17 cellular contexts compared by ENCODE assay signal in the genomic region with DNA sequence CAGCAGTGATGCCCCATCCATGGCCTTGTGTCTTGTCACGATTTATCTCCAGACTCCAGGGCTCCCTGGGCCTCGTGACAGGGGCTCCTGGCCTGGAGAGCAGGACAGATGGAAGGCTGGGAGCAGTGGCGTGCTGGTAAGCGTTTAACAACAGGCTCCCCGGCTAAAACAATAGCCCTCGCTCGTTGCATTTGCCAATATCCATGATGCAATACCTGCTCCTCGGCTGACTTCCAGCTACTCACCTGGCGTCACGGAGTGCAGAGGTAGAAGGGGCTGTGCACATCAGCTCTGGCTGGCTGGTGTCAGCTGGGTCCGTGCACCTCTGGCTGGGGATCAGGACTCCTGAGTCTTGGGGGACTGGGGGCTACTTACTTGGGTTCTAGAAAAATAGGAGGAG. TPM values are rescaled to one million over a fixed set of nuclear protein-coding genes. Genes with fewer than 3 reads are reported as not detected.
DNase-seq lines count a peak whose midpoint lies in the region; FAIRE-seq and TF ChIP-seq lines count a peak whose summit lies in the region.
"Had no signal": no experiment of that assay in that cellular context is flagged by ENCODE, and none has a peak within 500 bp of the region (broad histone marks: within the 10 kb centered on the region; RNA-seq: fewer than 3 reads in every experiment).

No MANE protein-coding gene starts in this region.

- CTCF ChIA-PET in H1 (lab: Charles Lee; ENCODE audit: partially characterized antibody) = interaction anchor here (0.6 to 23.8 kb wide), 13 partner anchors 6 to 94 kb away, joined by 3 to 639 read pairs (median 6); a partner anchor contains a TSS

- H4K20me1 ChIP-seq in GM23248 (ENCODE audit: insufficient read depth) (no peaks in the 10 kb centered on the region), H1 (replicated peaks in 1 of 2; ENCODE audit: control insufficient read depth in 1 of 2, insufficient read depth in 2 of 2, low read length in 2 of 2) (peaks cover 2 to 12% of the 10 kb centered on the region in 2 experiments), Karpas-422 (ENCODE audit: insufficient read depth, low read depth, low read length) (no peaks in the 10 kb centered on the region)

- POLR2A ChIA-PET in H1 (lab: Charles Lee; ENCODE audit: partially characterized antibody) = interaction anchor here (0.6 to 34.8 kb wide), 15 partner anchors 8 to 1471 kb away, joined by 3 to 1808 read pairs (median 5); a partner anchor contains a TSS

- DNase-seq in GM23248 (peak; percentile 10), NCI-H2029 treated with DMSO at 0.1 percent for 48 hours (lab: John Stamatoyannopoulos, UW) (peak; percentile 10), H1 (ENCODE audit: low read depth in 1 of 2, low spot score in 2 of 2) (peak in 1 of 2 experiments; percentile 63), mucosa of gallbladder (ENCODE audit: low spot score) (peak; percentile 80), Karpas-422 (no peak), HFFc6 (no peak), germinal center (ENCODE audit: low spot score) (no peak)
- DNase-seq: activated CD4-positive, alpha-beta T cell treated with anti-CD3 and anti-CD28 coated beads for 48 hours; effector CD4-positive, alpha-beta T cell; NCI-H1048 had no signal

- H3K23me2 ChIP-seq in H1 (ENCODE audit: low read depth, low read length) = peaks cover 3% of the 10 kb centered on the region; the same call in 1 of the 2 replicates

- H3K27ac ChIP-seq in GM23248 (no peak overlapping the region), H1 (ENCODE audit: low read depth, low read length) (no peak overlapping the region; the same call in 1 of the 2 replicates), Karpas-422 (ENCODE audit: low read length) (no peak overlapping the region)
- H3K27ac ChIP-seq: BLaER1 treated with 17β-estradiol and CSF1 and Interleukin-3, amounts not matched to agents 10 nM and 100 nM had no signal

- H3K36me3 ChIP-seq in GM23248 (ENCODE audit: low read depth) = no peaks in the 10 kb centered on the region
- no peaks in the 10 kb centered on the region for H3K36me3 ChIP-seq in H1 (ENCODE audit: control insufficient read depth in 2 of 4, insufficient read depth in 4 of 4, low read length in 3 of 4)
- H3K36me3 ChIP-seq in Karpas-422 (ENCODE audit: insufficient read depth, low read length) = no peaks in the 10 kb centered on the region
- H3K36me3 ChIP-seq: BLaER1 treated with 17β-estradiol and CSF1 and Interleukin-3, amounts not matched to agents 10 nM and 100 nM had no signal

- no peaks in the 10 kb centered on the region for H3K9me3 Mint-ChIP-seq in HFFc6
- H3K9me3 Mint-ChIP-seq: T-helper 1 cell treated with Interleukin-12 subunit alpha and Interleukin-12 subunit beta and Interleukin-4 antibody, amounts not matched to agents 30 μg/mL and 1 μg/mL, for 36 hours had no signal

- 0 out of 2 replicates have a peak, but pooled peaks cover 2% of the 10 kb centered on the region for H3K79me1 ChIP-seq in H1 (ENCODE audit: low read depth, low read length)

- 0 out of 2 replicates have a peak overlapping the region, but pooled peaks have one; percentile 24 for H2AK5ac ChIP-seq in H1 (ENCODE audit: low read depth, low read length)

- H3K9me2 ChIP-seq in GM23248 (ENCODE audit: insufficient read depth) (no peaks in the 10 kb centered on the region), Karpas-422 (replicated peaks; ENCODE audit: insufficient read depth, low read length) (no peaks in the 10 kb centered on the region)

- no peak overlapping the region for H2BK120ac ChIP-seq in H1 (replicated peaks; ENCODE audit: low read depth, low read length)

- no peak overlapping the region for H2AFZ ChIP-seq in GM23248
- no peak overlapping the region for H2AFZ ChIP-seq in H1 (ENCODE audit: low read length)
- no peak overlapping the region for H2AFZ ChIP-seq in Karpas-422 (ENCODE audit: low read length)

- peak overlapping the region; percentile 71; the same call in 1 of the 2 replicates for H3K18ac ChIP-seq in H1 (ENCODE audit: extremely low read depth, low read length)

- no peak overlapping the region for H3K14ac ChIP-seq in H1 (ENCODE audit: insufficient read length)

- H2BK12ac ChIP-seq in H1 (ENCODE audit: low read depth, low read length) = 0 out of 2 replicates have a peak overlapping the region, but pooled peaks have one; percentile 32

- H3K4me2 ChIP-seq in GM23248 (ENCODE audit: unreplicated experiment) (no peak overlapping the region), H1 (ENCODE audit: insufficient read depth in 1 of 2, low read depth in 2 of 2, low read length in 2 of 2) (peak overlapping the region; percentile 18 to 25; a peak in 1 of 4 replicates), Karpas-422 (ENCODE audit: low read depth, low read length, poor library complexity, severe bottlenecking) (no peak overlapping the region)
- H3K4me2 ChIP-seq: BLaER1 treated with 17β-estradiol and CSF1 and Interleukin-3, amounts not matched to agents 10 nM and 100 nM had no signal

- H3K4ac ChIP-seq in H1 (replicated peaks; ENCODE audit: insufficient read length, low read depth, low read length) = no peak overlapping the region

- H4K5ac ChIP-seq in H1 (ENCODE audit: insufficient read length, low read depth, low read length) = peak overlapping the region; percentile 51

- FAIRE-seq in H1 (lab: Jason Lieb, UNC) = peak; percentile 70
- FAIRE-seq: G401.6, GM18507 had no signal

- no peak for TF ChIP-seq CTCF in H1 (IDR thresholded peaks at IDR 0.05; ENCODE audit: control extremely low read depth in 1 of 3, insufficient read depth in 1 of 3, low read depth in 1 of 3, low read length in 3 of 3)
- no peak for TF ChIP-seq CTCF in HFFc6 (IDR thresholded peaks at IDR 0.05)

- no peaks in the 10 kb centered on the region for H3F3A ChIP-seq in GM23248 (ENCODE audit: insufficient read depth)

- 22 to 27% methylated on average over 11 of the region's 11 CpGs for WGBS in GM23248 (ENCODE audit: low coverage in 1 of 2, low lambda C conversion rate in 2 of 2, missing lambda C conversion rate in 2 of 2), 2 experiments
- WGBS in H1 (ENCODE audit: extremely low coverage in 1 of 2, insufficient coverage in 1 of 2, insufficient read length in 1 of 2, insufficient replicate concordance in 2 of 2, low coverage in 1 of 2, low lambda C conversion rate in 2 of 2, missing lambda C conversion rate in 1 of 2), 2 experiments = 40% methylated on average over 11 of the region's 11 CpGs; no CpG with 5 or more reads in 1 of the 2 experiments

- H4K91ac ChIP-seq in H1 (replicated peaks; ENCODE audit: insufficient read length, low read length) = peak overlapping the region; percentile 1

- H3K56ac ChIP-seq in H1 (replicated peaks; ENCODE audit: insufficient read length, low read depth, low read length) = no peak overlapping the region

- H4K8ac ChIP-seq in H1 (ENCODE audit: extremely low read depth, insufficient read depth, low read length) = peak overlapping the region; percentile 81; the same call in 1 of the 2 replicates

- no peak overlapping the region for H3K4me3 Mint-ChIP-seq in HFFc6
- H3K4me3 Mint-ChIP-seq: T-helper 1 cell treated with Interleukin-12 subunit alpha and Interleukin-12 subunit beta and Interleukin-4 antibody, amounts not matched to agents 30 μg/mL and 1 μg/mL, for 36 hours had no signal

- H3K79me2 ChIP-seq in GM23248 (ENCODE audit: insufficient read depth) = no peaks in the 10 kb centered on the region
- no peaks in the 10 kb centered on the region for H3K79me2 ChIP-seq in H1 (ENCODE audit: control insufficient read depth in 1 of 2, insufficient read depth in 2 of 2, low read length in 2 of 2)
- no peaks in the 10 kb centered on the region for H3K79me2 ChIP-seq in Karpas-422 (ENCODE audit: low read length)

- peaks cover 53% of the 10 kb centered on the region for H3K27me3 Mint-ChIP-seq in HFFc6 (ENCODE audit: insufficient read depth)

- H3K9me3 ChIP-seq in GM23248 (ENCODE audit: low read depth) (no peaks in the 10 kb centered on the region), H1 (ENCODE audit: insufficient read depth in 2 of 2, low read depth in 1 of 2, low read length in 1 of 2) (no peaks in the 10 kb centered on the region), Karpas-422 (ENCODE audit: low read length) (no peaks in the 10 kb centered on the region)
- H3K9me3 ChIP-seq: BLaER1 treated with 17β-estradiol and CSF1 and Interleukin-3, amounts not matched to agents 10 nM and 100 nM had no signal

- H3K23ac ChIP-seq in H1 (ENCODE audit: insufficient read length) = no peak overlapping the region

- no peaks in the 10 kb centered on the region for H3K36me3 Mint-ChIP-seq in HFFc6 (ENCODE audit: low read depth)

- TF ChIP-seq EP300 in H1 (IDR thresholded peaks at IDR 0.05; ENCODE audit: borderline replicate concordance in 1 of 2, low read depth in 2 of 2, low read length in 2 of 2) = no peak

- peaks cover 40% of the 10 kb centered on the region for H3K27me3 ChIP-seq in GM23248 (replicated peaks; ENCODE audit: insufficient read depth)
- H3K27me3 ChIP-seq in H1 (replicated peaks in 1 of 4; ENCODE audit: control insufficient read depth in 3 of 4, extremely low read depth in 1 of 4, insufficient read depth in 3 of 4, low read length in 3 of 4) = peaks cover 0 to 11% (median 3%) of the 10 kb centered on the region in 4 experiments; a peak in 1 of 7 replicates
- H3K27me3 ChIP-seq in Karpas-422 (ENCODE audit: low read length) = no peaks in the 10 kb centered on the region

- H3K4me1 ChIP-seq in GM23248 (ENCODE audit: insufficient read depth) = no peaks in the 10 kb centered on the region
- peaks cover 3 to 19% (median 12%) of the 10 kb centered on the region in 4 experiments for H3K4me1 ChIP-seq in H1 (replicated peaks in 1 of 4; ENCODE audit: control insufficient read depth in 3 of 4, insufficient read depth in 4 of 4, low read length in 3 of 4)
- H3K4me1 ChIP-seq in Karpas-422 (ENCODE audit: low read length) = no peaks in the 10 kb centered on the region

- H3K4me1 Mint-ChIP-seq in HFFc6 (ENCODE audit: low read depth) = no peaks in the 10 kb centered on the region

- no peak overlapping the region for H3K9ac ChIP-seq in GM23248
- H3K9ac ChIP-seq in H1 (replicated peaks in 1 of 4; ENCODE audit: extremely low read depth in 1 of 4, low read depth in 3 of 4, low read length in 3 of 4) = no peak overlapping the region
- H3K9ac ChIP-seq in Karpas-422 (ENCODE audit: low read length) = no peak overlapping the region
- H3K9ac ChIP-seq: BLaER1 treated with 17β-estradiol and CSF1 and Interleukin-3, amounts not matched to agents 10 nM and 100 nM had no signal

- no peak overlapping the region for H3K27ac Mint-ChIP-seq in HFFc6
- H3K27ac Mint-ChIP-seq: T-helper 1 cell treated with Interleukin-12 subunit alpha and Interleukin-12 subunit beta and Interleukin-4 antibody, amounts not matched to agents 30 μg/mL and 1 μg/mL, for 36 hours had no signal

- H3K4me3 ChIP-seq in GM23248 (no peak overlapping the region), H1 (ENCODE audit: extremely low read depth in 1 of 4, insufficient read depth in 2 of 4, low read depth in 3 of 4, low read length in 4 of 4) (no peak overlapping the region; a peak in 1 of 8 replicates), Karpas-422 (ENCODE audit: low read length) (no peak overlapping the region)
- H3K4me3 ChIP-seq: BLaER1 treated with 17β-estradiol and CSF1 and Interleukin-3, amounts not matched to agents 10 nM and 100 nM had no signal

- H2BK5ac ChIP-seq in H1 (ENCODE audit: low read depth, low read length) = no peak overlapping the region; the same call in 1 of the 2 replicates

- in situ Hi-C loops in GM23248 (cut with MboI) = no loop called here

- no peak overlapping the region; the same call in 1 of the 2 replicates for H2BK20ac ChIP-seq in H1 (ENCODE audit: low read length)

- no peak for TF ChIP-seq RAD21 in H1 (IDR thresholded peaks at IDR 0.05 in 1 of 2, conservative IDR thresholded peaks at IDR 0.05 in 1 of 2; ENCODE audit: low read depth in 2 of 2, low read length in 2 of 2)

- TF ChIP-seq POLR2A in H1 (IDR thresholded peaks at IDR 0.05; ENCODE audit: control extremely low read depth in 1 of 2, low read depth in 2 of 2, low read length in 2 of 2) = no peak

- H2BK15ac ChIP-seq in H1 (ENCODE audit: low read length) = peak overlapping the region; percentile 46; the same call in 1 of the 2 replicates

RNA-seq across cellular contexts. Expression of a gene that starts 1.5 kb away (rescaled TPM):
- total RNA-seq in GM23248 (2014; rRNA removed; shearing (Covaris generic)) = 0.11 TPM in 1 of 2 replicates, not detected in the other
- 0.30 and 0.63 TPM in 2 replicates for polyA plus RNA-seq in GM23248 (2016; fragmentation: Nextera tagmentation; extraction: Ambion mirVana)
- total RNA-seq in H1 (2021; fragmentation: NEBNext Ultra II Directional; extraction: Animal tissue kit (Norgen Biotek cat#: 25700)) = 14.3 and 15.9 TPM in 2 replicates
- 7.3 and 14.2 TPM in 2 replicates for polyA plus RNA-seq in H1 (2011; rRNA removed)
- 18.0 TPM for polyA plus RNA-seq in H1 (2011; cell fraction: cytosol; rRNA removed)
- 32.3 TPM for polyA plus RNA-seq in H1 (2011; cell fraction: nucleus; rRNA removed)
- polyA plus RNA-seq in H1 (2012, experiment 1 of 2) = 9.8 to 15.5 TPM (median 13.9 TPM) in 4 replicates
- polyA plus RNA-seq in H1 (2012, experiment 2 of 2) = 5.9 TPM
- 10.2 TPM for polyA plus RNA-seq in H1 (2013, experiment 1 of 2)
- polyA plus RNA-seq in H1 (2013, experiment 2 of 2) = 9.1 TPM
- polyA minus RNA-seq in H1 (2011; rRNA and poly(A)+ RNA removed) = 2.5 and 4.1 TPM in 2 replicates
- polyA minus RNA-seq in H1 (2011; cell fraction: cytosol; rRNA and poly(A)+ RNA removed) = 4.6 TPM
- polyA minus RNA-seq in H1 (2011; cell fraction: nucleus; rRNA and poly(A)+ RNA removed) = 8.3 TPM
- 86.1 TPM for total RNA-seq in mucosa of gallbladder
- not detected in 2 replicates for total RNA-seq in Karpas-422 (2014; rRNA removed; shearing (Covaris generic); ENCODE audit: low replicate concordance)
- not detected for total RNA-seq in HFFc6 (2021; fragmentation: NEBNext Ultra II Directional; extraction: Animal tissue kit (Norgen Biotek cat#: 25700))
- total RNA-seq: HT1080, skeletal muscle tissue had no signal

RNA-seq across cellular contexts. Expression of a gene that starts 8.1 kb away (rescaled TPM):
- total RNA-seq in GM23248 (2014; rRNA removed; shearing (Covaris generic)) = not detected in 2 replicates
- polyA plus RNA-seq in GM23248 (2016; fragmentation: Nextera tagmentation; extraction: Ambion mirVana) (0.16 and 0.23 TPM in 2 replicates), H1 (2011; rRNA removed) (7.7 and 14.8 TPM in 2 replicates)
- 23.9 and 26.7 TPM in 2 replicates for total RNA-seq in H1 (2021; fragmentation: NEBNext Ultra II Directional; extraction: Animal tissue kit (Norgen Biotek cat#: 25700))
- 6.4 TPM for polyA plus RNA-seq in H1 (2011; cell fraction: cytosol; rRNA removed)
- polyA plus RNA-seq in H1 (2011; cell fraction: nucleus; rRNA removed) = 21.4 TPM
- polyA plus RNA-seq in H1 (2012, experiment 1 of 2) = 15.9 to 29.8 TPM (median 25.6 TPM) in 4 replicates
- polyA plus RNA-seq in H1 (2012, experiment 2 of 2) = 20.7 TPM
- 37.9 TPM for polyA plus RNA-seq in H1 (2013, experiment 1 of 2)
- polyA plus RNA-seq in H1 (2013, experiment 2 of 2) = 36.0 TPM
- polyA minus RNA-seq in H1 (2011; rRNA and poly(A)+ RNA removed) = 2.7 and 3.3 TPM in 2 replicates
- polyA minus RNA-seq in H1 (2011; cell fraction: cytosol; rRNA and poly(A)+ RNA removed) = 11.2 TPM
- polyA minus RNA-seq in H1 (2011; cell fraction: nucleus; rRNA and poly(A)+ RNA removed) = 6.4 TPM
- total RNA-seq in mucosa of gallbladder = 1.1 TPM
- 0.15 and 0.47 TPM in 2 replicates for total RNA-seq in Karpas-422 (2014; rRNA removed; shearing (Covaris generic); ENCODE audit: low replicate concordance)
- under 1 TPM in 3 of 6 experiments, not detected in 3; 0.05 to 0.17 (median 0.07) TPM for total RNA-seq in HFFc6 (2021; fragmentation: NEBNext Ultra II Directional; extraction: Animal tissue kit (Norgen Biotek cat#: 25700))
- polyA plus RNA-seq: neural cell had no signal

RNA-seq across cellular contexts. Expression of a gene that starts 14.4 kb away (rescaled TPM):
- 12.3 and 17.7 TPM in 2 replicates for total RNA-seq in GM23248 (2014; rRNA removed; shearing (Covaris generic))
- polyA plus RNA-seq in GM23248 (2016; fragmentation: Nextera tagmentation; extraction: Ambion mirVana) (18.1 and 22.4 TPM in 2 replicates), H1 (2011; rRNA removed) (111 and 137 TPM in 2 replicates)
- total RNA-seq in H1 (2021; fragmentation: NEBNext Ultra II Directional; extraction: Animal tissue kit (Norgen Biotek cat#: 25700)) = 78.5 and 82.9 TPM in 2 replicates
- 105 TPM for polyA plus RNA-seq in H1 (2011; cell fraction: cytosol; rRNA removed)
- polyA plus RNA-seq in H1 (2011; cell fraction: nucleus; rRNA removed) = 118 TPM
- polyA plus RNA-seq in H1 (2012, experiment 1 of 2) = 65.6 to 98.4 TPM (median 93.0 TPM) in 4 replicates
- polyA plus RNA-seq in H1 (2012, experiment 2 of 2) = 114 TPM
- polyA plus RNA-seq in H1 (2013, experiment 1 of 2) = 36.7 TPM
- polyA plus RNA-seq in H1 (2013, experiment 2 of 2) = 34.1 TPM
- polyA minus RNA-seq in H1 (2011; rRNA and poly(A)+ RNA removed) = 48.6 and 73.0 TPM in 2 replicates
- polyA minus RNA-seq in H1 (2011; cell fraction: cytosol; rRNA and poly(A)+ RNA removed) = 59.2 TPM
- 37.9 TPM for polyA minus RNA-seq in H1 (2011; cell fraction: nucleus; rRNA and poly(A)+ RNA removed)
- total RNA-seq in mucosa of gallbladder = 20.8 TPM
- 20.0 and 35.8 TPM in 2 replicates for total RNA-seq in Karpas-422 (2014; rRNA removed; shearing (Covaris generic); ENCODE audit: low replicate concordance)
- total RNA-seq in HFFc6 (2021; fragmentation: NEBNext Ultra II Directional; extraction: Animal tissue kit (Norgen Biotek cat#: 25700)) = 10 to 100 TPM; 18.2 to 21.6 (median 19.9) TPM

RNA-seq across cellular contexts. Expression of a gene that starts 14.5 kb away (rescaled TPM):
- 5.8 and 7.2 TPM in 2 replicates for total RNA-seq in GM23248 (2014; rRNA removed; shearing (Covaris generic))
- polyA plus RNA-seq in GM23248 (2016; fragmentation: Nextera tagmentation; extraction: Ambion mirVana) = 53.2 and 60.4 TPM in 2 replicates
- total RNA-seq in H1 (2021; fragmentation: NEBNext Ultra II Directional; extraction: Animal tissue kit (Norgen Biotek cat#: 25700)) = 66.2 and 72.7 TPM in 2 replicates
- polyA plus RNA-seq in H1 (2011; rRNA removed) = 138 and 195 TPM in 2 replicates
- polyA plus RNA-seq in H1 (2011; cell fraction: cytosol; rRNA removed) = 98.0 TPM
- 119 TPM for polyA plus RNA-seq in H1 (2011; cell fraction: nucleus; rRNA removed)
- polyA plus RNA-seq in H1 (2012, experiment 1 of 2) = 100 to 142 TPM (median 123 TPM) in 4 replicates
- 151 TPM for polyA plus RNA-seq in H1 (2012, experiment 2 of 2)
- polyA plus RNA-seq in H1 (2013, experiment 1 of 2) = 119 TPM
- polyA plus RNA-seq in H1 (2013, experiment 2 of 2) = 124 TPM
- polyA minus RNA-seq in H1 (2011; rRNA and poly(A)+ RNA removed) = 16.3 and 19.5 TPM in 2 replicates
- 37.1 TPM for polyA minus RNA-seq in H1 (2011; cell fraction: cytosol; rRNA and poly(A)+ RNA removed)
- 29.6 TPM for polyA minus RNA-seq in H1 (2011; cell fraction: nucleus; rRNA and poly(A)+ RNA removed)
- 54.6 TPM for total RNA-seq in mucosa of gallbladder
- 51.7 and 67.8 TPM in 2 replicates for total RNA-seq in Karpas-422 (2014; rRNA removed; shearing (Covaris generic); ENCODE audit: low replicate concordance)
- total RNA-seq in HFFc6 (2021; fragmentation: NEBNext Ultra II Directional; extraction: Animal tissue kit (Norgen Biotek cat#: 25700)) = 10 to 100 TPM; 54.6 to 90.3 (median 83.2) TPM

RNA-seq across cellular contexts. Expression of a gene that starts 18.1 kb away (rescaled TPM):
- 700 and 735 TPM in 2 replicates for total RNA-seq in GM23248 (2014; rRNA removed; shearing (Covaris generic))
- polyA plus RNA-seq in GM23248 (2016; fragmentation: Nextera tagmentation; extraction: Ambion mirVana) (864 and 895 TPM in 2 replicates), H1 (2011; rRNA removed) (82.5 and 121 TPM in 2 replicates)
- total RNA-seq in H1 (2021; fragmentation: NEBNext Ultra II Directional; extraction: Animal tissue kit (Norgen Biotek cat#: 25700)) = 77.0 and 81.0 TPM in 2 replicates
- 88.3 TPM for polyA plus RNA-seq in H1 (2011; cell fraction: cytosol; rRNA removed)
- polyA plus RNA-seq in H1 (2011; cell fraction: nucleus; rRNA removed) = 120 TPM
- polyA plus RNA-seq in H1 (2012, experiment 1 of 2) = 45.8 to 72.6 TPM (median 63.2 TPM) in 4 replicates
- polyA plus RNA-seq in H1 (2012, experiment 2 of 2) = 45.0 TPM
- polyA plus RNA-seq in H1 (2013, experiment 1 of 2) = 89.9 TPM
- 111 TPM for polyA plus RNA-seq in H1 (2013, experiment 2 of 2)
- 16.6 and 17.1 TPM in 2 replicates for polyA minus RNA-seq in H1 (2011; rRNA and poly(A)+ RNA removed)
- 52.9 TPM for polyA minus RNA-seq in H1 (2011; cell fraction: cytosol; rRNA and poly(A)+ RNA removed)
- polyA minus RNA-seq in H1 (2011; cell fraction: nucleus; rRNA and poly(A)+ RNA removed) = 42.5 TPM
- 98.1 TPM for total RNA-seq in mucosa of gallbladder
- total RNA-seq in Karpas-422 (2014; rRNA removed; shearing (Covaris generic); ENCODE audit: low replicate concordance) = 4.9 and 9.4 TPM in 2 replicates
- 100 to 1,000 TPM; 392 to 451 (median 429) TPM for total RNA-seq in HFFc6 (2021; fragmentation: NEBNext Ultra II Directional; extraction: Animal tissue kit (Norgen Biotek cat#: 25700))

Comparison
In these comparisons a context has a peak if more than half of its experiments do, and no peak if none do; other contexts are left out.
1. DNase-seq: peak in GM23248 (single experiment), NCI-H2029 treated with DMSO at 0.1 percent for 48 hours (single experiment) and mucosa of gallbladder (single experiment); none in Karpas-422 (single experiment), HFFc6 (single experiment) and germinal center (single experiment).
2. H3K4me2 ChIP-seq: peak in H1 (2 of 2); none in GM23248 (single experiment) and Karpas-422 (single experiment).
3. RNA of a gene that starts 1.5 kb away (total RNA-seq): 86.1 TPM in mucosa of gallbladder (single experiment) and 14.3 to 15.9 TPM in H1; 0.11 TPM in GM23248, not detected in Karpas-422 and not detected in HFFc6; every median in the first group is over 10 times any median in the second.
4. RNA of a gene that starts 8.1 kb away (total RNA-seq): 23.9 to 26.7 TPM in H1; 1.1 TPM in mucosa of gallbladder (single experiment), 0.15 to 0.47 TPM in Karpas-422, 0.05 to 0.17 TPM in HFFc6 and not detected in GM23248; every median in the first group is over 10 times any median in the second.